ENCODE assay signal across 15 cellular contexts in genomic region chr1:161096015-161096414, GRCh38. TPM values are rescaled to one million over a fixed set of nuclear protein-coding genes. Genes with fewer than 3 reads are reported as not detected.
DNase-seq lines count a peak whose midpoint lies in the region; ATAC-seq, FAIRE-seq and TF ChIP-seq lines count a peak whose summit lies in the region.
"Had no signal": no experiment of that assay in that cellular context is flagged by ENCODE, and none has a peak within 500 bp of the region (broad histone marks: within the 10 kb centered on the region; RNA-seq: fewer than 3 reads in every experiment).

No MANE protein-coding gene starts in this region.

- no peak for TF ChIP-seq POLR2A in GM12891 (IDR thresholded peaks at IDR 0.05; ENCODE audit: low read depth, low read length)

- H3K9me3 Mint-ChIP-seq in mesothelial cell of epicardium (no peaks in the 10 kb centered on the region), immature natural killer cell (peaks cover 0 to 6% (median 2%) of the 10 kb centered on the region in 6 donors)
- H3K9me3 Mint-ChIP-seq: T-helper 1 cell treated with Interleukin-12 subunit alpha and Interleukin-12 subunit beta and Interleukin-4 antibody, amounts not matched to agents 30 μg/mL and 1 μg/mL, for 36 hours had no signal

- ATAC-seq in HG03175 (IDR thresholded peaks at IDR 0.05; ENCODE audit: unreplicated experiment) (peak; percentile 45), HG02571 (IDR thresholded peaks at IDR 0.05; ENCODE audit: unreplicated experiment) (no peak)
- ATAC-seq: left colon had no signal

- TF ChIP-seq CTCF in mesothelial cell of epicardium (IDR thresholded peaks at IDR 0.05; ENCODE audit: unreplicated experiment) = no peak
- no peak for TF ChIP-seq CTCF in coronary artery (IDR thresholded peaks at IDR 0.05)
- no peak for TF ChIP-seq CTCF in foreskin fibroblast (IDR thresholded peaks at IDR 0.05; ENCODE audit: low read depth, low read length)

- H3K27me3 Mint-ChIP-seq in mesothelial cell of epicardium (ENCODE audit: low read depth) (no peaks in the 10 kb centered on the region), immature natural killer cell (ENCODE audit: low read depth in 3 of 3) (peaks cover 24 to 40% (median 34%) of the 10 kb centered on the region in 3 donors)

- H3K4me3 ChIP-seq in coronary artery (no peak overlapping the region), foreskin fibroblast (ENCODE audit: low read depth in 1 of 2, low read length in 2 of 2) (no peak overlapping the region)

- peak; percentile 75 for FAIRE-seq in GM12891 (lab: Jason Lieb, UNC)
- FAIRE-seq: small intestine had no signal

- peak overlapping the region; percentile 64 for H3K27ac Mint-ChIP-seq in mesothelial cell of epicardium
- peak overlapping the region in 2 of 6 donors; percentile 40 to 99 for H3K27ac Mint-ChIP-seq in immature natural killer cell
- H3K27ac Mint-ChIP-seq: T-helper 1 cell treated with Interleukin-12 subunit alpha and Interleukin-12 subunit beta and Interleukin-4 antibody, amounts not matched to agents 30 μg/mL and 1 μg/mL, for 36 hours had no signal

- DNase-seq in GM12891 (ENCODE audit: insufficient read length, low spot score) (no peak), GM19240 (ENCODE audit: insufficient read length, low spot score) (peak; percentile 47), mesothelial cell of epicardium (ENCODE audit: low spot score in 2 of 2, unreplicated experiment in 2 of 2) (no peak), coronary artery (ENCODE audit: low spot score) (no peak), immature natural killer cell (no peak), foreskin fibroblast (no peak)
- DNase-seq: dermis blood vessel endothelial cell, NCI-H1930, small intestine had no signal

- H3K36me3 Mint-ChIP-seq in mesothelial cell of epicardium (no peaks in the 10 kb centered on the region), immature natural killer cell (peaks cover 0 to 13% (median 4%) of the 10 kb centered on the region in 3 donors)

- H3K4me3 Mint-ChIP-seq in mesothelial cell of epicardium = no peak overlapping the region
- H3K4me3 Mint-ChIP-seq in immature natural killer cell = no peak overlapping the region
- H3K4me3 Mint-ChIP-seq: T-helper 1 cell treated with Interleukin-12 subunit alpha and Interleukin-12 subunit beta and Interleukin-4 antibody, amounts not matched to agents 30 μg/mL and 1 μg/mL, for 36 hours had no signal

- H3K4me1 Mint-ChIP-seq in mesothelial cell of epicardium (peaks cover 49% of the 10 kb centered on the region), immature natural killer cell (peaks cover 22% of the 10 kb centered on the region in 2 donors)

- peak overlapping the region in 1 of 2 donors; percentile 13 for H3K27ac ChIP-seq in coronary artery
- H3K27ac ChIP-seq: KMS-11 had no signal

TF ChIP-seq in GM12891, 5 proteins besides CTCF, POLR2A, EP300 and RAD21:
- no peak for TF ChIP-seq PAX5 (IDR thresholded peaks at IDR 0.05; ENCODE audit: insufficient read depth, low read length, severe bottlenecking)
- TF ChIP-seq SPI1 (IDR thresholded peaks at IDR 0.05; ENCODE audit: low read depth, low read length) = peak; percentile 93
- TF ChIP-seq POLR2AphosphoS5 (IDR thresholded peaks at IDR 0.05; ENCODE audit: low read depth, low read length) = no peak
- TF ChIP-seq POU2F2 (IDR thresholded peaks at IDR 0.05; ENCODE audit: low read depth, low read length) = peak; percentile 39; the same call in 1 of the 2 replicates

RNA-seq across cellular contexts. Expression of gene KLHDC9, which starts 2.1 kb away (rescaled TPM):
- polyA plus RNA-seq in GM12891 (2012; ENCODE audit: low read depth, missing spikeins) = 4.9 TPM
- total RNA-seq in mesothelial cell of epicardium = 4.2 to 5.4 TPM (median 5.4 TPM) in 3 replicates
- polyA plus RNA-seq in immature natural killer cell = under 1 TPM in 1 of 3 donors, not detected in 2; 0.59 TPM

RNA-seq across cellular contexts. Expression of gene NECTIN4, which starts 6.7 kb away (rescaled TPM):
- polyA plus RNA-seq in GM12891 (2012; ENCODE audit: low read depth, missing spikeins) = 0.28 TPM
- 29.9 to 31.5 TPM (median 30.6 TPM) in 3 replicates for total RNA-seq in mesothelial cell of epicardium
- not detected for polyA plus RNA-seq in immature natural killer cell
- total RNA-seq: OCI-LY7 had no signal

RNA-seq across cellular contexts. Expression of gene PFDN2, which starts 21.8 kb away (rescaled TPM):
- 113 TPM for polyA plus RNA-seq in GM12891 (2012; ENCODE audit: low read depth, missing spikeins)
- total RNA-seq in mesothelial cell of epicardium = 49.7 to 53.2 TPM (median 50.8 TPM) in 3 replicates
- 10 to 100 TPM; 63.4 to 84.4 (median 83.0) TPM for polyA plus RNA-seq in immature natural killer cell

RNA-seq across cellular contexts. Expression of gene NIT1, which starts 21.9 kb away (rescaled TPM):
- polyA plus RNA-seq in GM12891 (2012; ENCODE audit: low read depth, missing spikeins) = 35.4 TPM
- 35.3 to 37.7 TPM (median 35.9 TPM) in 3 replicates for total RNA-seq in mesothelial cell of epicardium
- 10 to 100 TPM; 17.3 to 21.9 (median 18.2) TPM for polyA plus RNA-seq in immature natural killer cell

RNA-seq across cellular contexts. Expression of gene ARHGAP30, which starts 26.3 kb away (rescaled TPM):
- 78.2 TPM for polyA plus RNA-seq in GM12891 (2012; ENCODE audit: low read depth, missing spikeins)
- total RNA-seq in mesothelial cell of epicardium = 1.4 to 1.9 TPM (median 1.6 TPM) in 3 replicates
- 100 to 1,000 TPM in 2 of 3 donors, 10 to 100 TPM in 1; 98.0 to 265 (median 103) TPM for polyA plus RNA-seq in immature natural killer cell
- total RNA-seq: dermis blood vessel endothelial cell had no signal
